ENCODE assay signal across 8 cellular contexts in the genomic region with DNA sequence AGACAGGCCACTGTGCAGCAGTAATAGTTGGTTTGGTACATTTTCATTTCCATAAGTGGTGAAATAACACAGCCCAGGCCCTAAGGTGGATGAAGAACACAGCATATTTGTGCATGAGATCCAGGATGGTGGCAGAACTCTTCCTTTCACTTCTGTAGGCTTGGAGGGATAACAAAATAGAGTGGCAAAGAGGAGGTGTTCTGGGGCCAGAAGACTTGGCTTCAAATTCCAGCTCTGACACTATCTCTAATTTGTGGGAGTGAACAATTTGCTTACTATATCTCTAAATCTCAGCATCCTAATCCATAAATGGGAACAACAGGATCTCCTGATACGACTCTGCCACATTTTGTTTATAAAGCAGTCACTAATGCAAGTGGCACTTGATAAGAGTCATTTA.
"Had no signal": no experiment of that assay in that cellular context is flagged by ENCODE, and none has a peak within 500 bp of the region (broad histone marks: within the 10 kb centered on the region; RNA-seq: fewer than 3 reads in every experiment).

No MANE protein-coding gene starts in this region.

- H3K27ac ChIP-seq: GM23248 had no signal

- ATAC-seq: HCT116 had no signal

- H3K9ac ChIP-seq: GM23248 had no signal

- FAIRE-seq: HTR-8/SVneo had no signal

- H3K27me3 Mint-ChIP-seq: IgD-negative memory B cell had no signal

- H3K4me1 ChIP-seq: HAP-1 had no signal

- H3K4me3 Mint-ChIP-seq: HFFc6, IgD-negative memory B cell had no signal

- DNase-seq: GM23248, GOT3, H7, HFFc6 had no signal

- H3K9me3 Mint-ChIP-seq: IgD-negative memory B cell had no signal

- H3K27ac Mint-ChIP-seq: HFFc6, IgD-negative memory B cell had no signal

- H2AFZ ChIP-seq: GM23248 had no signal

- H3K4me3 ChIP-seq: GM23248, HAP-1 had no signal

- H3K9me3 ChIP-seq: HAP-1 had no signal
